In genomic region chr15:41512512-41513281, GRCh38 we compare ENCODE assay signal across 8 cellular contexts. TPM values are rescaled to one million over a fixed set of nuclear protein-coding genes. Genes with fewer than 3 reads are reported as not detected.
DNase-seq lines count a peak whose midpoint lies in the region; ATAC-seq and TF ChIP-seq lines count a peak whose summit lies in the region.

No MANE protein-coding gene starts in this region.

- peak overlapping the region; percentile 52 for H2AFZ ChIP-seq in hepatocyte

- peak overlapping the region; percentile 97 for H3K4me2 ChIP-seq in hepatocyte

- POLR2A ChIA-PET in activated CD4-positive, alpha-beta memory T cell treated with anti-CD3 and anti-CD28 coated beads, Interleukin-2, amount 10 ng/mL, durations not matched to agents 7 days and 5 days (lab: Charles Lee) = interaction anchor here (0.5 to 2.6 kb wide), 6 partner anchors 10 to 215 kb away, joined by 3 to 7 read pairs (median 4); partner anchors contain the start of genes ITPKA and RPAP1

- no peaks in the 10 kb centered on the region for H3K36me3 ChIP-seq in hepatocyte (replicated peaks; ENCODE audit: insufficient read depth, low read depth)
- peaks cover 4 to 9% (median 7%) of the 10 kb centered on the region in 3 donors for H3K36me3 ChIP-seq in skeletal muscle tissue (ENCODE audit: control insufficient read depth in 3 of 3, insufficient read depth in 3 of 3, low read length in 3 of 3)

- peaks cover 21% of the 10 kb centered on the region for H3K4me1 ChIP-seq in hepatocyte (ENCODE audit: insufficient read depth)
- H3K4me1 ChIP-seq in skeletal muscle tissue (ENCODE audit: control insufficient read depth in 3 of 3, insufficient read depth in 3 of 3, low read length in 3 of 3) = peaks cover 15 to 21% (median 20%) of the 10 kb centered on the region in 3 donors

- peak overlapping the region in 2 of 3 donors; percentile 12 to 45 for H3K9ac ChIP-seq in skeletal muscle tissue (ENCODE audit: low read depth in 1 of 3, low read length in 3 of 3)

- ATAC-seq in GM19324 (IDR thresholded peaks at IDR 0.05; ENCODE audit: low FRiP score, unreplicated experiment) = no peak
- ATAC-seq in GM21786 (IDR thresholded peaks at IDR 0.05; ENCODE audit: unreplicated experiment) = no peak

- H3K9me3 Mint-ChIP-seq in activated CD4-positive, alpha-beta memory T cell treated with anti-CD3 and anti-CD28 coated beads, Interleukin-2, amount 10 ng/mL, durations not matched to agents 7 days and 5 days = no peaks in the 10 kb centered on the region

- H3K27me3 Mint-ChIP-seq in activated CD4-positive, alpha-beta memory T cell treated with anti-CD3 and anti-CD28 coated beads, Interleukin-2, amount 10 ng/mL, durations not matched to agents 7 days and 5 days = peaks cover 41% of the 10 kb centered on the region

- intact Hi-C loops in head of caudate nucleus (cut with DNase I) = no loop called here

- H3K9me2 ChIP-seq in hepatocyte (replicated peaks; ENCODE audit: insufficient read depth) = no peaks in the 10 kb centered on the region

- H3K4me1 Mint-ChIP-seq in activated CD4-positive, alpha-beta memory T cell treated with anti-CD3 and anti-CD28 coated beads, Interleukin-2, amount 10 ng/mL, durations not matched to agents 7 days and 5 days = peaks cover 38% of the 10 kb centered on the region

- no peak for TF ChIP-seq CTCF in hepatocyte (IDR thresholded peaks at IDR 0.05; ENCODE audit: poor library complexity)

- H3K9me3 ChIP-seq in hepatocyte (ENCODE audit: low read depth) = no peaks in the 10 kb centered on the region
- H3K9me3 ChIP-seq in skeletal muscle tissue (ENCODE audit: control insufficient read depth in 3 of 3, low read length in 3 of 3) = no peaks in the 10 kb centered on the region

- H3K27me3 ChIP-seq in hepatocyte = peaks cover 46% of the 10 kb centered on the region
- peaks cover 29 to 33% (median 30%) of the 10 kb centered on the region in 3 donors for H3K27me3 ChIP-seq in skeletal muscle tissue (ENCODE audit: control insufficient read depth in 3 of 3, insufficient read depth in 3 of 3, low read length in 3 of 3)

- CTCF ChIA-PET in activated CD4-positive, alpha-beta memory T cell treated with anti-CD3 and anti-CD28 coated beads, Interleukin-2, amount 10 ng/mL, durations not matched to agents 7 days and 5 days (lab: Charles Lee) = interaction anchor here (0.9 to 1.6 kb wide), 2 partner anchors 47 to 262 kb away, joined by 3 to 5 read pairs; partner anchors contain the start of gene MAPKBP1

- H3K27ac ChIP-seq in hepatocyte (no peak overlapping the region), skeletal muscle tissue (ENCODE audit: low read depth, low read length) (no peak overlapping the region)

- H4K20me1 ChIP-seq in hepatocyte (ENCODE audit: insufficient read depth, poor library complexity, severe bottlenecking) = peaks cover 2% of the 10 kb centered on the region

- peak; percentile 16 for DNase-seq in activated gamma-delta T cell treated with Interleukin-2 at 50 U/mL for 16 hours
- DNase-seq in activated gamma-delta T cell (lab: John Stamatoyannopoulos, UW) = no peak
- peak; percentile 56 for DNase-seq in activated CD4-positive, alpha-beta memory T cell treated with anti-CD3 and anti-CD28 coated beads, Interleukin-2, amount 10 ng/mL, durations not matched to agents 7 days and 5 days
- DNase-seq in hepatocyte (ENCODE audit: low spot score) = no peak
- DNase-seq in head of caudate nucleus = no peak

- no peak overlapping the region for H3K27ac Mint-ChIP-seq in activated CD4-positive, alpha-beta memory T cell treated with anti-CD3 and anti-CD28 coated beads, Interleukin-2, amount 10 ng/mL, durations not matched to agents 7 days and 5 days

- H3K36me3 Mint-ChIP-seq in activated CD4-positive, alpha-beta memory T cell treated with anti-CD3 and anti-CD28 coated beads, Interleukin-2, amount 10 ng/mL, durations not matched to agents 7 days and 5 days (ENCODE audit: low read depth) = peaks cover 5% of the 10 kb centered on the region

- H3K4me3 Mint-ChIP-seq in activated CD4-positive, alpha-beta memory T cell treated with anti-CD3 and anti-CD28 coated beads, Interleukin-2, amount 10 ng/mL, durations not matched to agents 7 days and 5 days = peak overlapping the region; percentile 63

- H3K4me3 ChIP-seq in hepatocyte (no peak overlapping the region), skeletal muscle tissue (ENCODE audit: low read length in 3 of 3) (peak overlapping the region; percentile 43 to 66 (median 51))

- H3K79me2 ChIP-seq in hepatocyte = no peaks in the 10 kb centered on the region

- WGBS in hepatocyte (ENCODE audit: low lambda C conversion rate, missing lambda C conversion rate) = 12% methylated on average over 59 of the region's 60 CpGs

RNA-seq across cellular contexts. Expression of gene LTK, which starts 0.9 kb away (rescaled TPM):
- 1 to 10 TPM; 5.2 to 5.5 TPM for total RNA-seq in activated CD4-positive, alpha-beta memory T cell treated with anti-CD3 and anti-CD28 coated beads, Interleukin-2, amount 10 ng/mL, durations not matched to agents 7 days and 5 days
- total RNA-seq in hepatocyte (0.83 and 1.6 TPM in 2 replicates), skeletal muscle tissue (4.2 TPM)
- polyA plus RNA-seq in hepatocyte = 1.1 and 1.2 TPM in 2 replicates

RNA-seq across cellular contexts. Expression of gene ITPKA, which starts 19.0 kb away (rescaled TPM):
- under 1 TPM; 0.30 to 0.48 TPM for total RNA-seq in activated CD4-positive, alpha-beta memory T cell treated with anti-CD3 and anti-CD28 coated beads, Interleukin-2, amount 10 ng/mL, durations not matched to agents 7 days and 5 days
- 18.5 and 20.5 TPM in 2 replicates for total RNA-seq in hepatocyte
- polyA plus RNA-seq in hepatocyte = 16.2 and 33.3 TPM in 2 replicates
- total RNA-seq in skeletal muscle tissue = not detected

RNA-seq across cellular contexts. Expression of gene RPAP1, which starts 31.4 kb away (rescaled TPM):
- total RNA-seq in activated CD4-positive, alpha-beta memory T cell treated with anti-CD3 and anti-CD28 coated beads, Interleukin-2, amount 10 ng/mL, durations not matched to agents 7 days and 5 days = 10 to 100 TPM; 33.9 to 35.1 TPM
- 15.9 and 16.3 TPM in 2 replicates for total RNA-seq in hepatocyte
- polyA plus RNA-seq in hepatocyte = 26.5 and 29.3 TPM in 2 replicates
- 6.8 TPM for total RNA-seq in skeletal muscle tissue

RNA-seq across cellular contexts. Expression of gene TYRO3, which starts 46.3 kb away (rescaled TPM):
- 1 to 10 TPM in 1 of 2 experiments, under 1 TPM in 1; 0.98 to 1.9 TPM for total RNA-seq in activated CD4-positive, alpha-beta memory T cell treated with anti-CD3 and anti-CD28 coated beads, Interleukin-2, amount 10 ng/mL, durations not matched to agents 7 days and 5 days
- total RNA-seq in hepatocyte = 65.8 and 71.0 TPM in 2 replicates
- polyA plus RNA-seq in hepatocyte = 99.8 and 109 TPM in 2 replicates
- total RNA-seq in skeletal muscle tissue = 11.5 TPM

Comparison
In these comparisons a context has a peak if more than half of its experiments do, and no peak if none do; other contexts are left out.
1. DNase-seq: peak in activated gamma-delta T cell treated with Interleukin-2 at 50 U/mL for 16 hours (single experiment) and activated CD4-positive, alpha-beta memory T cell treated with anti-CD3 and anti-CD28 coated beads, Interleukin-2, amount 10 ng/mL, durations not matched to agents 7 days and 5 days (single experiment); none in activated gamma-delta T cell (single experiment), hepatocyte (single experiment) and head of caudate nucleus (0 of 42).
2. RNA of gene ITPKA, which starts 19.0 kb away (total RNA-seq): 18.5 to 20.5 TPM in hepatocyte; 0.30 to 0.48 TPM in activated CD4-positive, alpha-beta memory T cell treated with anti-CD3 and anti-CD28 coated beads, Interleukin-2, amount 10 ng/mL, durations not matched to agents 7 days and 5 days and not detected in skeletal muscle tissue (single experiment); every median in the first group is over 10 times any median in the second.